Comparison of ENCODE assay signal across 8 cellular contexts in genomic region chr6:110618591-110619267, GRCh38.
A peak's percentile ranks its signal among the peaks of the same experiment; 100 is the strongest.
DNase-seq lines count a peak whose midpoint lies in the region; ATAC-seq, FAIRE-seq and TF ChIP-seq lines count a peak whose summit lies in the region.

No MANE protein-coding gene starts in this region.

- POLR2A ChIA-PET in BJ (lab: Charles Lee) = no interaction called here

- TF ChIP-seq CTCF in BJ (IDR thresholded peaks at IDR 0.05; ENCODE audit: insufficient read depth, low read depth, low read length) (0 out of 2 replicates have a peak, but pooled peaks have one; percentile 15), astrocyte of the spinal cord (IDR thresholded peaks at IDR 0.05; ENCODE audit: low read depth, low read length) (peak; percentile 47)

- in situ Hi-C loops in astrocyte of the spinal cord (cut with HindIII; ENCODE audit: low sequenced_read_pairs) = no loop called here

- H3K4me3 ChIP-seq in BJ (ENCODE audit: low read depth, low read length) (no peak overlapping the region), astrocyte of the spinal cord (ENCODE audit: low read depth, low read length) (no peak overlapping the region)

- DNase-seq in BJ (ENCODE audit: low read depth) = no peak
- peak; percentile 39 for DNase-seq in HT-29 (ENCODE audit: low spot score)
- DNase-seq in astrocyte of the spinal cord (ENCODE audit: low read depth, low spot score) = peak; percentile 11
- DNase-seq in left lobe of liver (ENCODE audit: low spot score) = no peak
- DNase-seq in frontal cortex (ENCODE audit: low spot score in 2 of 2) = no peak
- DNase-seq in AML-193 (lab: John Stamatoyannopoulos, UW) = no peak
- no peak for DNase-seq in stimulated activated CD4-positive, alpha-beta T cell treated with anti-CD3 and anti-CD28 coated beads, Interleukin-12 subunit alpha, Interleukin-12 subunit beta, amount 100 ng/mL, for 4 hours

- no peak for FAIRE-seq in frontal cortex (lab: Jason Lieb, UNC)

- H3K27me3 ChIP-seq in BJ (ENCODE audit: control insufficient read depth, insufficient read depth, low read length) = no peaks in the 10 kb centered on the region

- CTCF ChIA-PET in BJ (lab: Yijun Ruan, JAX) = interaction anchor here (0.8 to 1.4 kb wide), 5 partner anchors 11 to 32 kb away, joined by 3 to 4 read pairs (median 3); no protein-coding TSS in a partner anchor

- peak; percentile 94 for ATAC-seq in left lobe of liver
- ATAC-seq in HG03469 (IDR thresholded peaks at IDR 0.05; ENCODE audit: unreplicated experiment) = no peak

- peaks cover 4% of the 10 kb centered on the region; the same call in 1 of the 2 replicates for H3K36me3 ChIP-seq in BJ (ENCODE audit: control insufficient read depth, insufficient read depth, low read length)

Comparison
In these comparisons a context has a peak if more than half of its experiments do, and no peak if none do; other contexts are left out.
1. DNase-seq: peak in HT-29 (single experiment) and astrocyte of the spinal cord (single experiment); none in BJ (single experiment), left lobe of liver (single experiment), frontal cortex (0 of 2), AML-193 (0 of 2) and stimulated activated CD4-positive, alpha-beta T cell treated with anti-CD3 and anti-CD28 coated beads, Interleukin-12 subunit alpha, Interleukin-12 subunit beta, amount 100 ng/mL, for 4 hours (single experiment).